In the genomic region with DNA sequence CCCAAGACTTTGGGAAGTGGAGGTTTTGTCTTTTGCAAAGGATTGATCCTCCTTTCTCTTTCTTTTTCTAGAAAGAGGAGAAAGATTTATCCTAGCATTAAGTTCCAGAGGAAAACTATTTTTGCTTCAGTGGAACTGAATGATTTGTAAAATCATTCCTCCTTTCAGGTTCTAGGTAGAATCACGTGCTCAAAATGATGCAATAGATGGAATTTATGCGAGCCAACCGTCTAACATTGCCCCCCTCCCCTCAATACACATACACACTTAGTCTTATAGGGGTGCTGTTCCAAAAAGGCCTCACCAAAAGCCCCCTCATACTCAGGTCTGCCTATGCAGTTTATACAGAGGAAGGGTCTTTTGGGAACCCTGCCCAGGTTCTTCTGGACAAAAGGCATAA, we compare ENCODE assay signal across 19 cellular contexts.
DNase-seq lines count a peak whose midpoint lies in the region; ATAC-seq, FAIRE-seq and TF ChIP-seq lines count a peak whose summit lies in the region.
"Had no signal": no experiment of that assay in that cellular context is flagged by ENCODE, and none has a peak within 500 bp of the region (broad histone marks: within the 10 kb centered on the region; RNA-seq: fewer than 3 reads in every experiment).

No MANE protein-coding gene starts in this region.

- H2AFZ ChIP-seq in HepG2 (ENCODE audit: low read length) (no peak overlapping the region), K562 (ENCODE audit: low read depth, low read length) (peak overlapping the region; percentile 36; the same call in 1 of the 2 replicates), neural progenitor cell (replicated peaks) (peak overlapping the region; percentile 27)

- H3K4me3 ChIP-seq in HepG2 (replicated peaks in 1 of 3; ENCODE audit: insufficient read depth in 1 of 3, low read depth in 2 of 3, low read length in 3 of 3) (no peak overlapping the region), right lobe of liver (no peak overlapping the region), K562 (no peak overlapping the region), neural progenitor cell (no peak overlapping the region)
- H3K4me3 ChIP-seq: GM12878 had no signal

- H3K36me3 Mint-ChIP-seq in neural progenitor cell (no peaks in the 10 kb centered on the region), WTC11 (peaks cover 4% of the 10 kb centered on the region; the same call in 1 of the 2 replicates)
- no peaks in the 10 kb centered on the region for H3K36me3 Mint-ChIP-seq in activated CD4-positive, alpha-beta T cell treated with anti-CD3 and anti-CD28 coated beads, Interleukin-2, amount 10 ng/mL, durations not matched to agents 24 days and 14 days (ENCODE audit: low read depth)
- H3K36me3 Mint-ChIP-seq: CD4-positive, CD25-positive, alpha-beta regulatory T cell had no signal

- H3K27me3 Mint-ChIP-seq in neural progenitor cell (ENCODE audit: insufficient read depth, low read depth) (no peaks in the 10 kb centered on the region), WTC11 (ENCODE audit: low read depth) (no peaks in the 10 kb centered on the region; the same call in 1 of the 2 replicates)
- H3K27me3 Mint-ChIP-seq in activated CD4-positive, alpha-beta T cell treated with anti-CD3 and anti-CD28 coated beads, Interleukin-2, amount 10 ng/mL, durations not matched to agents 24 days and 14 days, result peaks cover 25% of the 10 kb centered on the region

- H3K27ac ChIP-seq in HepG2 (ENCODE audit: extremely low read length, insufficient read depth, low read length) (no peak overlapping the region), right lobe of liver (no peak overlapping the region), K562 (ENCODE audit: extremely low read depth, low read depth, low read length) (no peak overlapping the region), neural progenitor cell (no peak overlapping the region)

- no peak overlapping the region for H3K9ac ChIP-seq in HepG2 (ENCODE audit: insufficient read depth, low read depth, low read length)
- no peak overlapping the region for H3K9ac ChIP-seq in K562 (ENCODE audit: insufficient read depth in 1 of 2, low read depth in 2 of 2, low read length in 2 of 2)
- H3K9ac ChIP-seq in neural progenitor cell, result no peak overlapping the region

- H3K4me2 ChIP-seq in HepG2 (ENCODE audit: low read depth, low read length), result no peak overlapping the region
- no peak overlapping the region for H3K4me2 ChIP-seq in K562 (ENCODE audit: insufficient read depth, low read length)
- H3K4me2 ChIP-seq in neural progenitor cell, result no peak overlapping the region

- intact Hi-C loops in HepG2 (cut with micrococcal nuclease; ENCODE audit: unreplicated experiment), result no loop called here
- intact Hi-C loops in right lobe of liver (cut with DNase I), result loop anchor here in 1 of 2 donors (10.0 kb wide), 1 partner anchor 541 kb away; no protein-coding TSS in a partner anchor
- intact Hi-C loops in K562 (cut with micrococcal nuclease), result loop anchor here (10.0 kb wide), 1 partner anchor 1271 kb away; no protein-coding TSS in a partner anchor
- intact Hi-C loops in activated CD4-positive, alpha-beta T cell treated with anti-CD3 and anti-CD28 coated beads, Interleukin-2, amount 10 ng/mL, durations not matched to agents 24 days and 14 days (cut with micrococcal nuclease), result no loop called here

- POLR2A ChIA-PET in HepG2 (lab: Yijun Ruan, JAX), result no interaction called here
- POLR2A ChIA-PET in K562 (lab: Yijun Ruan, JAX), result no interaction called here
- POLR2A ChIA-PET in WTC11 (lab: Charles Lee), result no interaction called here

- H3K4me3 Mint-ChIP-seq in neural progenitor cell, result no peak overlapping the region
- no peak overlapping the region for H3K4me3 Mint-ChIP-seq in activated CD4-positive, alpha-beta T cell treated with anti-CD3 and anti-CD28 coated beads, Interleukin-2, amount 10 ng/mL, durations not matched to agents 24 days and 14 days
- no peak overlapping the region for H3K4me3 Mint-ChIP-seq in WTC11
- H3K4me3 Mint-ChIP-seq: CD4-positive, CD25-positive, alpha-beta regulatory T cell; CD8-positive, alpha-beta memory T cell; HFFc6 had no signal

- no peaks in the 10 kb centered on the region for H3K36me3 ChIP-seq in HepG2 (replicated peaks in 1 of 2; ENCODE audit: control insufficient read depth in 1 of 2, insufficient read depth in 2 of 2, low read length in 2 of 2)
- H3K36me3 ChIP-seq in right lobe of liver, result no peaks in the 10 kb centered on the region
- no peaks in the 10 kb centered on the region for H3K36me3 ChIP-seq in K562 (ENCODE audit: control insufficient read depth, insufficient read depth, low read length)
- no peaks in the 10 kb centered on the region for H3K36me3 ChIP-seq in neural progenitor cell

- BruUV-seq in HepG2 (replicated peaks; lab: Mats Ljungman, UMichigan), result no TSS peak
- BruUV-seq in K562 (replicated peaks; lab: Mats Ljungman, UMichigan), result no TSS peak

- no peaks in the 10 kb centered on the region for H3K79me2 ChIP-seq in HepG2 (ENCODE audit: insufficient read depth, low read length)
- H3K79me2 ChIP-seq in K562 (ENCODE audit: control insufficient read depth, insufficient read depth, low read length), result no peaks in the 10 kb centered on the region
- no peaks in the 10 kb centered on the region for H3K79me2 ChIP-seq in neural progenitor cell (ENCODE audit: low read depth)

- CTCF ChIA-PET in HepG2 (lab: Yijun Ruan, JAX; ENCODE audit: low intra/inter-chr PET ratio, low total read pairs), result no interaction called here
- CTCF ChIA-PET in K562 (lab: Yijun Ruan, JAX; ENCODE audit: low intra/inter-chr PET ratio), result interaction anchor here (0.6 kb wide), 1 partner anchor 473 kb away, joined by 3 read pairs; no protein-coding TSS in a partner anchor
- CTCF ChIA-PET in WTC11 (lab: Charles Lee), result interaction anchor here (1.0 to 2.2 kb wide), 3 partner anchors 11 to 642 kb away, joined by 3 to 20 read pairs (median 3); no protein-coding TSS in a partner anchor

- TF ChIP-seq POLR2A in HepG2 (IDR thresholded peaks at IDR 0.05; ENCODE audit: insufficient read depth in 1 of 2, low read depth in 2 of 2, low read length in 2 of 2) (no peak), right lobe of liver (IDR thresholded peaks at IDR 0.05) (no peak), K562 (conservative IDR thresholded peaks at IDR 0.05) (no peak)

- FAIRE-seq in HepG2 (lab: Jason Lieb, UNC) (no peak), K562 (lab: Jason Lieb, UNC) (no peak)
- FAIRE-seq: GM12878 had no signal

- H3F3A ChIP-seq in neural progenitor cell (ENCODE audit: low read depth), result peaks cover 2% of the 10 kb centered on the region

- DNase-seq in HepG2 (ENCODE audit: low spot score) (no peak), right lobe of liver (no peak), K562 (ENCODE audit: extremely low read depth in 1 of 4, low spot score in 3 of 4) (no peak), neural progenitor cell (ENCODE audit: low spot score) (no peak), WTC11 (ENCODE audit: low spot score) (no peak), NCI-H2196 treated with DMSO at 0.1 percent for 48 hours (lab: John Stamatoyannopoulos, UW; ENCODE audit: unreplicated experiment) (no peak)
- no peak for DNase-seq in activated CD4-positive, alpha-beta T cell treated with anti-CD3 and anti-CD28 coated beads, Interleukin-2, amount 10 ng/mL, durations not matched to agents 24 days and 14 days
- DNase-seq: 8988T; CD4-positive, CD25-positive, alpha-beta regulatory T cell; CD8-positive, alpha-beta memory T cell; COR-L47; DMS 273 treated with DMSO at 0.1 percent for 48 hours; DMS53; DND-41; H7 had no signal

- ATAC-seq in HepG2 (no peak), right lobe of liver (no peak), K562 (no peak), WTC11 (no peak), HG03457 (IDR thresholded peaks at IDR 0.05; ENCODE audit: unreplicated experiment) (no peak)
- ATAC-seq: GM12878, HCT116 had no signal

- TF ChIP-seq RAD21 in HepG2 (CRISPR knock-in tag; IDR thresholded peaks at IDR 0.05), result no peak
- no peak for TF ChIP-seq RAD21 in K562 (CRISPR knock-in tag; conservative IDR thresholded peaks at IDR 0.05 in 1 of 2, IDR thresholded peaks at IDR 0.05 in 1 of 2)

- H3K9me1 ChIP-seq in K562 (ENCODE audit: control insufficient read depth, insufficient read depth, low read length), result no peaks in the 10 kb centered on the region

- H3K4me1 ChIP-seq in HepG2 (ENCODE audit: insufficient read depth, low read length) (peaks cover 2% of the 10 kb centered on the region; the same call in 1 of the 2 replicates), right lobe of liver (peaks cover 0 to 5% (median 0%) of the 10 kb centered on the region in 4 donors), K562 (replicated peaks in 1 of 2; ENCODE audit: control insufficient read depth in 2 of 2, insufficient read depth in 2 of 2, low read length in 2 of 2) (peaks cover 3 to 10% of the 10 kb centered on the region in 2 experiments; a peak in 4 of 5 replicates), neural progenitor cell (no peaks in the 10 kb centered on the region)

- no peaks in the 10 kb centered on the region for H3K27me3 ChIP-seq in HepG2 (ENCODE audit: control insufficient read depth in 1 of 2, insufficient read depth in 2 of 2, low read length in 2 of 2)
- no peaks in the 10 kb centered on the region for H3K27me3 ChIP-seq in right lobe of liver
- H3K27me3 ChIP-seq in K562 (ENCODE audit: control insufficient read depth in 2 of 2, insufficient read depth in 2 of 2, low read length in 2 of 2), result no peaks in the 10 kb centered on the region
- H3K27me3 ChIP-seq in neural progenitor cell, result no peaks in the 10 kb centered on the region

- in situ Hi-C loops in HepG2 (cut with HindIII; ENCODE audit: extremely low pct_ligation_motif_present, low pct_unique_long_range_greater_than_20kb) (loop anchor here (10.0 kb wide), 1 partner anchor 531 kb away; no protein-coding TSS in a partner anchor), K562 (cut with MboI) (loop anchor here (10.0 to 25.0 kb wide), 2 partner anchors 931 to 1264 kb away; no protein-coding TSS in a partner anchor)

- WGBS in HepG2 (ENCODE audit: low lambda C conversion rate), result 31% methylated on average over 3 of the region's 3 CpGs
- 35% methylated on average over 3 of the region's 3 CpGs for WGBS in right lobe of liver (ENCODE audit: insufficient coverage, low coverage, low lambda C conversion rate, missing lambda C conversion rate)
- WGBS in K562 (ENCODE audit: insufficient coverage, low coverage, missing lambda C conversion rate), result 54% methylated on average over 3 of the region's 3 CpGs

- TF ChIP-seq CTCF in HepG2 (CRISPR knock-in tag; IDR thresholded peaks at IDR 0.05), result no peak
- TF ChIP-seq CTCF in right lobe of liver (IDR thresholded peaks at IDR 0.05), result no peak
- no peak for TF ChIP-seq CTCF in K562 (IDR thresholded peaks at IDR 0.05 in 2 of 3, conservative IDR thresholded peaks at IDR 0.05 in 1 of 3; ENCODE audit: insufficient read depth in 2 of 3, low read depth in 1 of 3, low read length in 3 of 3)
- TF ChIP-seq CTCF in neural progenitor cell (IDR thresholded peaks at IDR 0.05), result no peak
- TF ChIP-seq CTCF in WTC11 (IDR thresholded peaks at IDR 0.05), result no peak

- H3K9me3 ChIP-seq in HepG2 (ENCODE audit: low read length) (no peaks in the 10 kb centered on the region), right lobe of liver (peaks cover 0 to 2% (median 0%) of the 10 kb centered on the region in 4 donors), K562 (replicated peaks; ENCODE audit: control insufficient read depth, insufficient read depth, low read depth, low read length) (no peaks in the 10 kb centered on the region), neural progenitor cell (ENCODE audit: low read depth) (no peaks in the 10 kb centered on the region)

- TF ChIP-seq EP300 in HepG2 (IDR thresholded peaks at IDR 0.05; ENCODE audit: low read depth in 2 of 2, low read length in 2 of 2) (no peak), HepG2 (CRISPR knock-in tag; IDR thresholded peaks at IDR 0.05; ENCODE audit: borderline replicate concordance) (no peak), K562 (IDR thresholded peaks at IDR 0.05; ENCODE audit: low read length) (no peak)

- H4K20me1 ChIP-seq in HepG2 (ENCODE audit: insufficient read depth, low read length), result no peaks in the 10 kb centered on the region
- no peaks in the 10 kb centered on the region for H4K20me1 ChIP-seq in K562 (replicated peaks; ENCODE audit: control insufficient read depth, insufficient read depth, low read length)
- H4K20me1 ChIP-seq in neural progenitor cell (ENCODE audit: low read depth), result no peaks in the 10 kb centered on the region

- H3K27ac Mint-ChIP-seq in neural progenitor cell, result no peak overlapping the region
- H3K27ac Mint-ChIP-seq in activated CD4-positive, alpha-beta T cell treated with anti-CD3 and anti-CD28 coated beads, Interleukin-2, amount 10 ng/mL, durations not matched to agents 24 days and 14 days, result no peak overlapping the region
- no peak overlapping the region for H3K27ac Mint-ChIP-seq in WTC11
- H3K27ac Mint-ChIP-seq: CD4-positive, CD25-positive, alpha-beta regulatory T cell had no signal

- H3K9me3 Mint-ChIP-seq in neural progenitor cell, result peaks cover 12% of the 10 kb centered on the region
- H3K9me3 Mint-ChIP-seq in activated CD4-positive, alpha-beta T cell treated with anti-CD3 and anti-CD28 coated beads, Interleukin-2, amount 10 ng/mL, durations not matched to agents 24 days and 14 days, result no peaks in the 10 kb centered on the region
- peaks cover 17% of the 10 kb centered on the region for H3K9me3 Mint-ChIP-seq in WTC11
- H3K9me3 Mint-ChIP-seq: HFFc6 had no signal

- peaks cover 5% of the 10 kb centered on the region for H3K4me1 Mint-ChIP-seq in neural progenitor cell
- H3K4me1 Mint-ChIP-seq in activated CD4-positive, alpha-beta T cell treated with anti-CD3 and anti-CD28 coated beads, Interleukin-2, amount 10 ng/mL, durations not matched to agents 24 days and 14 days, result peaks cover 4% of the 10 kb centered on the region
- H3K4me1 Mint-ChIP-seq in WTC11, result peaks cover 12% of the 10 kb centered on the region

Comparison
In these comparisons a context has a peak if more than half of its experiments do, and no peak if none do; other contexts are left out.
1. Of the 241 proteins assayed by ChIP-seq in both HepG2 and K562: peak only in HepG2: none; only in K562: CEBPG; in both: CEBPB; in neither: 237; mixed calls (peak in some experiments, not most) for 2.